ENCODE assay signal across 40 cellular contexts in the genomic region with DNA sequence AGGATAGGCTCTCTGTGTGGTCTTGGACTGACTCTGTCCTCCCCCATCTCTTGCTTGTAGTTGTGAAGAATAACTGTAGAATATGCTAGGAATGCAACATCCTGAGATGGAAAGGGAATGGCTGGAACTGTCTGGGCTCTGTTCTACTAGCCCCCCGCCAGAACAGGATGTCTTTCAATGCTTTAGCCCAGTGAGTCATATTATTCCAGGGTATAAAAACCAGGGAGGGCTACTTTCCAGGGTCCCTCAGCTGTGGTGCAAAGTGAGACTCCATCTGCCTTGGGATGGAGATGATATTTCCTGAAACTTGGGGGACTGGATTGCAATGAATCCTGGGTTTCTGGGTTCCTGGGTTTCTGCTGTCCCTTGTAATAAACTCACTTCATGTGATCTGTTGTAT. TPM values are rescaled to one million over a fixed set of nuclear protein-coding genes. Genes with fewer than 3 reads are reported as not detected.
"Had no signal": no experiment of that assay in that cellular context is flagged by ENCODE, and none has a peak within 500 bp of the region (broad histone marks: within the 10 kb centered on the region; RNA-seq: fewer than 3 reads in every experiment).

No MANE protein-coding gene starts in this region.

- H3K9me3 ChIP-seq: adrenal gland, ascending aorta, body of pancreas had no signal

- H3K36me3 ChIP-seq: adrenal gland, ascending aorta, brain microvascular endothelial cell, breast epithelium, cardiac muscle cell had no signal

- H3K4me1 Mint-ChIP-seq: activated naive CD4-positive, alpha-beta T cell treated with anti-CD3 and anti-CD28 coated beads, Interleukin-2, amount 10 ng/mL, durations not matched to agents 7 days and 5 days; activated naive CD4-positive, alpha-beta T cell treated with anti-CD3 and anti-CD28 coated beads, Interleukin-2, amount 50 U/mL, for 24 hours; activated naive CD8-positive, alpha-beta T cell treated with anti-CD3 and anti-CD28 coated beads for 36 hours; activated naive CD8-positive, alpha-beta T cell treated with anti-CD3 and anti-CD28 coated beads, Interleukin-2, amount 10 ng/mL, durations not matched to agents 7 days and 5 days; activated naive CD8-positive, alpha-beta T cell treated with anti-CD3 and anti-CD28 coated beads, Interleukin-2, amount 50 U/mL, for 24 hours; activated T-helper 17 cell treated with anti-CD3 and anti-CD28 coated beads, Interleukin-2, amount 50 U/mL, for 72 hours; brain; central memory CD8-positive, alpha-beta T cell had no signal

- H3K36me3 Mint-ChIP-seq: activated naive CD4-positive, alpha-beta T cell treated with anti-CD3 and anti-CD28 coated beads, Interleukin-2, amount 10 ng/mL, durations not matched to agents 7 days and 5 days; activated naive CD4-positive, alpha-beta T cell treated with anti-CD3 and anti-CD28 coated beads, Interleukin-2, amount 50 U/mL, for 24 hours; activated naive CD8-positive, alpha-beta T cell treated with anti-CD3 and anti-CD28 coated beads for 36 hours; activated naive CD8-positive, alpha-beta T cell treated with anti-CD3 and anti-CD28 coated beads, Interleukin-2, amount 10 ng/mL, durations not matched to agents 7 days and 5 days had no signal

- H3K4me3 ChIP-seq: adrenal gland, ascending aorta, body of pancreas, breast epithelium, cardiac muscle cell had no signal

- FAIRE-seq: astrocyte, bronchial epithelial cell had no signal

- H3K4me1 ChIP-seq: adrenal gland, ascending aorta, body of pancreas, breast epithelium had no signal

- ATAC-seq: activated naive CD4-positive, alpha-beta T cell treated with anti-CD3 and anti-CD28 coated beads, Interleukin-2, amount 50 U/mL, for 72 hours; activated naive CD8-positive, alpha-beta T cell treated with anti-CD3 and anti-CD28 coated beads, Interleukin-2, amount 50 U/mL, for 24 hours; activated T-cell treated with anti-CD3 and anti-CD28 coated beads, Interleukin-2, amount 50 U/mL, for 4 hours; activated T-cell treated with anti-CD3 and anti-CD28 coated beads, Interleukin-2, amount 50 U/mL, for 72 hours; activated T-helper 17 cell treated with anti-CD3 and anti-CD28 coated beads, Interleukin-2, amount 50 U/mL, for 72 hours; body of pancreas had no signal

- H3K27ac Mint-ChIP-seq: activated naive CD4-positive, alpha-beta T cell treated with anti-CD3 and anti-CD28 coated beads for 36 hours; activated naive CD4-positive, alpha-beta T cell treated with anti-CD3 and anti-CD28 coated beads, Interleukin-2, amount 10 ng/mL, durations not matched to agents 7 days and 5 days; activated naive CD4-positive, alpha-beta T cell treated with anti-CD3 and anti-CD28 coated beads, Interleukin-2, amount 50 U/mL, for 24 hours; activated naive CD4-positive, alpha-beta T cell treated with anti-CD3 and anti-CD28 coated beads, Interleukin-2, amount 50 U/mL, for 72 hours; activated naive CD8-positive, alpha-beta T cell; activated naive CD8-positive, alpha-beta T cell treated with anti-CD3 and anti-CD28 coated beads for 36 hours; activated naive CD8-positive, alpha-beta T cell treated with anti-CD3 and anti-CD28 coated beads, Interleukin-2, amount 10 ng/mL, durations not matched to agents 7 days and 5 days; activated naive CD8-positive, alpha-beta T cell treated with anti-CD3 and anti-CD28 coated beads, Interleukin-2, amount 50 U/mL, for 24 hours; activated T-cell treated with anti-CD3 and anti-CD28 coated beads, Interleukin-2, amount 50 U/mL, for 24 hours; activated T-cell treated with anti-CD3 and anti-CD28 coated beads, Interleukin-2, amount 50 U/mL, for 72 hours; activated T-helper 1 cell treated with anti-CD3 and anti-CD28 coated beads, Interleukin-12 subunit alpha, Interleukin-12 subunit beta, Interleukin-2, Interleukin-4 antibody, amounts not matched to agents 30 ng/mL and 10 ng/mL and 1 ng/mL, durations not matched to agents 14 hours and 24 hours and 36 hours; activated T-helper 17 cell treated with anti-CD3 and anti-CD28 coated beads, Interleukin-2, amount 50 U/mL, for 72 hours; activated T-helper 2 cell treated with anti-CD3 and anti-CD28 coated beads, Interferon-gamma antibody, Interleukin-2, Interleukin-4, amounts not matched to agents 10 μg/mL and 5 μg/mL and 100 μg/mL, durations not matched to agents 14 hours and 24 hours and 36 hours; brain had no signal

- H3K4me3 Mint-ChIP-seq: activated naive CD4-positive, alpha-beta T cell treated with anti-CD3 and anti-CD28 coated beads for 36 hours; activated naive CD4-positive, alpha-beta T cell treated with anti-CD3 and anti-CD28 coated beads, Interleukin-2, amount 10 ng/mL, durations not matched to agents 7 days and 5 days; activated naive CD4-positive, alpha-beta T cell treated with anti-CD3 and anti-CD28 coated beads, Interleukin-2, amount 50 U/mL, for 24 hours; activated naive CD8-positive, alpha-beta T cell; activated naive CD8-positive, alpha-beta T cell treated with anti-CD3 and anti-CD28 coated beads for 36 hours; activated naive CD8-positive, alpha-beta T cell treated with anti-CD3 and anti-CD28 coated beads, Interleukin-2, amount 10 ng/mL, durations not matched to agents 7 days and 5 days; activated naive CD8-positive, alpha-beta T cell treated with anti-CD3 and anti-CD28 coated beads, Interleukin-2, amount 50 U/mL, for 24 hours; activated T-cell treated with anti-CD3 and anti-CD28 coated beads, Interleukin-2, amount 50 U/mL, for 24 hours; activated T-cell treated with anti-CD3 and anti-CD28 coated beads, Interleukin-2, amount 50 U/mL, for 4 hours; activated T-cell treated with anti-CD3 and anti-CD28 coated beads, Interleukin-2, amount 50 U/mL, for 72 hours; activated T-helper 1 cell treated with anti-CD3 and anti-CD28 coated beads, Interleukin-12 subunit alpha, Interleukin-12 subunit beta, Interleukin-2, Interleukin-4 antibody, amounts not matched to agents 30 ng/mL and 10 ng/mL and 1 ng/mL, durations not matched to agents 14 hours and 24 hours and 36 hours; activated T-helper 17 cell treated with anti-CD3 and anti-CD28 coated beads, Interleukin-2, amount 50 U/mL, for 72 hours; brain; central memory CD8-positive, alpha-beta T cell had no signal

- H3K27me3 Mint-ChIP-seq: activated naive CD4-positive, alpha-beta T cell treated with anti-CD3 and anti-CD28 coated beads, Interleukin-2, amount 10 ng/mL, durations not matched to agents 7 days and 5 days; activated naive CD8-positive, alpha-beta T cell treated with anti-CD3 and anti-CD28 coated beads, Interleukin-2, amount 10 ng/mL, durations not matched to agents 7 days and 5 days; brain had no signal

- H3K27me3 ChIP-seq: adrenal gland, ascending aorta, body of pancreas, brain microvascular endothelial cell, breast epithelium, cardiac muscle cell had no signal

- H3K9me3 Mint-ChIP-seq: activated naive CD4-positive, alpha-beta T cell treated with anti-CD3 and anti-CD28 coated beads, Interleukin-2, amount 10 ng/mL, durations not matched to agents 7 days and 5 days; central memory CD8-positive, alpha-beta T cell had no signal

- DNase-seq: activated effector memory CD4-positive, alpha-beta T cell treated with anti-CD3 and anti-CD28 coated beads, Interleukin-2, amount 50 U/mL, for 16 hours; activated effector memory CD4-positive, alpha-beta T cell treated with Interleukin-2 at 50 U/mL for 16 hours; activated gamma-delta T cell; activated gamma-delta T cell treated with Interleukin-2 at 50 U/mL for 16 hours; activated naive CD4-positive, alpha-beta T cell; activated naive CD4-positive, alpha-beta T cell treated with anti-CD3 and anti-CD28 coated beads for 36 hours; activated naive CD4-positive, alpha-beta T cell treated with anti-CD3 and anti-CD28 coated beads, Interleukin-2, amount 10 ng/mL, durations not matched to agents 7 days and 5 days; activated naive CD4-positive, alpha-beta T cell treated with anti-CD3 and anti-CD28 coated beads, Interleukin-2, amount 50 U/mL, for 16 hours; activated naive CD4-positive, alpha-beta T cell treated with Interleukin-2 at 50 U/mL for 16 hours; activated naive CD8-positive, alpha-beta T cell treated with anti-CD3 and anti-CD28 coated beads for 36 hours; activated naive CD8-positive, alpha-beta T cell treated with anti-CD3 and anti-CD28 coated beads, Interleukin-2, amount 10 ng/mL, durations not matched to agents 7 days and 5 days; activated naive CD8-positive, alpha-beta T cell treated with anti-CD3 and anti-CD28 coated beads, Interleukin-2, amount 50 U/mL, for 24 hours; activated T-cell treated with anti-CD3 and anti-CD28 coated beads, Interleukin-2, amount 50 U/mL, for 24 hours; activated T-cell treated with anti-CD3 and anti-CD28 coated beads, Interleukin-2, amount 50 U/mL, for 4 hours; activated T-cell treated with anti-CD3 and anti-CD28 coated beads, Interleukin-2, amount 50 U/mL, for 48 hours; activated T-cell treated with anti-CD3 and anti-CD28 coated beads, Interleukin-2, amount 50 U/mL, for 72 hours; adrenal gland; amniotic stem cell; amygdala; anterior cingulate cortex; aorta; body of pancreas; brain microvascular endothelial cell; caudate nucleus; central memory CD4-positive, alpha-beta T cell; cerebellar nuclear complex had no signal

- H3K27ac ChIP-seq: adrenal gland, ascending aorta, body of pancreas, brain microvascular endothelial cell, breast epithelium, cardiac muscle cell had no signal

RNA-seq across cellular contexts. Expression of gene HYDIN, which starts 32.1 kb away (rescaled TPM):
- total RNA-seq: activated naive CD4-positive, alpha-beta T cell treated with anti-CD3 and anti-CD28 coated beads for 36 hours; activated naive CD8-positive, alpha-beta T cell treated with anti-CD3 and anti-CD28 coated beads for 36 hours; activated naive CD8-positive, alpha-beta T cell treated with anti-CD3 and anti-CD28 coated beads, Interleukin-2, amount 10 ng/mL, durations not matched to agents 7 days and 5 days; activated T-cell treated with anti-CD3 and anti-CD28 coated beads, Interleukin-2, amount 50 U/mL, for 4 hours; activated T-helper 1 cell treated with anti-CD3 and anti-CD28 coated beads, Interleukin-12 subunit alpha, Interleukin-12 subunit beta, Interleukin-2, Interleukin-4 antibody, amounts not matched to agents 30 ng/mL and 10 ng/mL and 1 ng/mL, durations not matched to agents 14 hours and 24 hours and 36 hours; activated T-helper 2 cell treated with anti-CD3 and anti-CD28 coated beads, Interferon-gamma antibody, Interleukin-2, Interleukin-4, amounts not matched to agents 10 μg/mL and 5 μg/mL and 100 μg/mL, durations not matched to agents 14 hours and 24 hours and 36 hours; chondrocyte had no signal
